Comparison of ENCODE assay signal across 19 cellular contexts in the genomic region with DNA sequence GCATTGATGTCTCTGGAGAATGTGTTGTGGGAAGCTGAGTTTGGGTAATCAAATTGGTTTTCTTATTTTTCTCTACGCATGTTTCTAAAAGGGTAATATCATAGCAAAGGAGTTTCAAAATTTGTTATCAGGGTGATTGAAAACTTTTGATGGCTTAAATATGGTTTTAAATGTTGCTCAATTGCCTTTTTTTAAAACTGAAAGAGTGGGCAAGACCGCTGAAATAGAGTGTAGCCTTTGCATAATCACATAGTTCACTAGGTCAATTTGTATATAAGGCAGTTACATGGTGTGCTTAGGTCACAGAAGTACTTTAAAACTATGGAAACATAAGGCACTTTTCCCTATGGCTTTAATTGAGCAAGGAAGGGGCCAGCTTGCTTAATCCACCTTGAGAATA.
DNase-seq lines count a peak whose midpoint lies in the region; ATAC-seq lines count a peak whose summit lies in the region.
"Had no signal": no experiment of that assay in that cellular context is flagged by ENCODE, and none has a peak within 500 bp of the region (broad histone marks: within the 10 kb centered on the region; RNA-seq: fewer than 3 reads in every experiment).

No MANE protein-coding gene starts in this region.

- peak overlapping the region; percentile 41 for H3K4me3 ChIP-seq in Karpas-422 (ENCODE audit: low read length)
- H3K4me3 ChIP-seq: SK-N-MC had no signal

- ATAC-seq in HG02798 (IDR thresholded peaks at IDR 0.05; ENCODE audit: poor library complexity, unreplicated experiment) = no peak
- no peak for ATAC-seq in activated CD8-positive, alpha-beta memory T cell treated with anti-CD3 and anti-CD28 coated beads, Interleukin-2, amount 10 ng/mL, durations not matched to agents 7 days and 5 days
- ATAC-seq: CD8-positive, alpha-beta T cell had no signal

- peaks cover 67% of the 10 kb centered on the region for H3K4me1 ChIP-seq in Karpas-422 (ENCODE audit: low read length)

- H3K4me1 Mint-ChIP-seq in activated CD8-positive, alpha-beta memory T cell treated with anti-CD3 and anti-CD28 coated beads, Interleukin-2, amount 10 ng/mL, durations not matched to agents 7 days and 5 days = no peaks in the 10 kb centered on the region

- no peaks in the 10 kb centered on the region for H3K79me2 ChIP-seq in Karpas-422 (ENCODE audit: low read length)

- H3K4me2 ChIP-seq in Karpas-422 (ENCODE audit: low read depth, low read length, poor library complexity, severe bottlenecking) = peak overlapping the region; percentile 67

- no peaks in the 10 kb centered on the region for H3K9me2 ChIP-seq in Karpas-422 (replicated peaks; ENCODE audit: insufficient read depth, low read length)

- H4K20me1 ChIP-seq in Karpas-422 (ENCODE audit: insufficient read depth, low read depth, low read length) = no peaks in the 10 kb centered on the region

- peaks cover 59% of the 10 kb centered on the region for H3K27me3 Mint-ChIP-seq in activated CD8-positive, alpha-beta memory T cell treated with anti-CD3 and anti-CD28 coated beads, Interleukin-2, amount 10 ng/mL, durations not matched to agents 7 days and 5 days

- H3K9ac ChIP-seq in Karpas-422 (ENCODE audit: low read length) = peak overlapping the region; percentile 58

- H3K36me3 Mint-ChIP-seq in activated CD8-positive, alpha-beta memory T cell treated with anti-CD3 and anti-CD28 coated beads, Interleukin-2, amount 10 ng/mL, durations not matched to agents 7 days and 5 days = no peaks in the 10 kb centered on the region
- H3K36me3 Mint-ChIP-seq: CD8-positive, alpha-beta T cell had no signal

- peak; percentile 91 for DNase-seq in Karpas-422
- DNase-seq in amniotic epithelial cell (ENCODE audit: low read depth) = peak; percentile 2
- DNase-seq in germinal center (ENCODE audit: low spot score) = peak; percentile 34
- DNase-seq in T-helper 9 cell = no peak
- no peak for DNase-seq in HK-2 (ENCODE audit: unreplicated experiment)
- no peak for DNase-seq in activated CD8-positive, alpha-beta memory T cell treated with anti-CD3 and anti-CD28 coated beads, Interleukin-2, amount 10 ng/mL, durations not matched to agents 7 days and 5 days
- DNase-seq: Caco-2; CD8-positive, alpha-beta T cell; H7; KG1; NCI-H1092; NCI-H1417 treated with DMSO at 0.1 percent for 48 hours; NCI-H2081; NCI-H226; NCI-H510A; SIG-M5 had no signal

- H3K27ac Mint-ChIP-seq in activated CD8-positive, alpha-beta memory T cell treated with anti-CD3 and anti-CD28 coated beads, Interleukin-2, amount 10 ng/mL, durations not matched to agents 7 days and 5 days = no peak overlapping the region
- H3K27ac Mint-ChIP-seq: CD8-positive, alpha-beta T cell had no signal

- H2AFZ ChIP-seq in Karpas-422 (ENCODE audit: low read length) = peak overlapping the region; percentile 58

- no peaks in the 10 kb centered on the region for H3K27me3 ChIP-seq in Karpas-422 (ENCODE audit: low read length)

- H3K4me3 Mint-ChIP-seq in activated CD8-positive, alpha-beta memory T cell treated with anti-CD3 and anti-CD28 coated beads, Interleukin-2, amount 10 ng/mL, durations not matched to agents 7 days and 5 days = no peak overlapping the region
- H3K4me3 Mint-ChIP-seq: CD8-positive, alpha-beta T cell had no signal

- CTCF ChIA-PET in activated CD8-positive, alpha-beta memory T cell treated with anti-CD3 and anti-CD28 coated beads, Interleukin-2, amount 10 ng/mL, durations not matched to agents 7 days and 5 days (lab: Charles Lee) = no interaction called here

- no peaks in the 10 kb centered on the region for H3K9me3 Mint-ChIP-seq in activated CD8-positive, alpha-beta memory T cell treated with anti-CD3 and anti-CD28 coated beads, Interleukin-2, amount 10 ng/mL, durations not matched to agents 7 days and 5 days (ENCODE audit: low read depth)
- H3K9me3 Mint-ChIP-seq: CD8-positive, alpha-beta T cell had no signal

- H3K9me3 ChIP-seq in Karpas-422 (ENCODE audit: low read length) = no peaks in the 10 kb centered on the region
- H3K9me3 ChIP-seq: Caco-2 had no signal

- peak overlapping the region; percentile 89 for H3K27ac ChIP-seq in Karpas-422 (ENCODE audit: low read length)
- H3K27ac ChIP-seq: C4-2B, SK-N-MC had no signal

- peaks cover 4% of the 10 kb centered on the region; the same call in 1 of the 2 replicates for H3K36me3 ChIP-seq in Karpas-422 (ENCODE audit: insufficient read depth, low read length)

Comparison
In these comparisons a context has a peak if more than half of its experiments do, and no peak if none do; other contexts are left out.
1. DNase-seq: peak in Karpas-422 (single experiment), amniotic epithelial cell (single experiment) and germinal center (single experiment); none in T-helper 9 cell (single experiment), HK-2 (single experiment) and activated CD8-positive, alpha-beta memory T cell treated with anti-CD3 and anti-CD28 coated beads, Interleukin-2, amount 10 ng/mL, durations not matched to agents 7 days and 5 days (single experiment).